1 cellular context compared by ENCODE assay signal in the genomic region with DNA sequence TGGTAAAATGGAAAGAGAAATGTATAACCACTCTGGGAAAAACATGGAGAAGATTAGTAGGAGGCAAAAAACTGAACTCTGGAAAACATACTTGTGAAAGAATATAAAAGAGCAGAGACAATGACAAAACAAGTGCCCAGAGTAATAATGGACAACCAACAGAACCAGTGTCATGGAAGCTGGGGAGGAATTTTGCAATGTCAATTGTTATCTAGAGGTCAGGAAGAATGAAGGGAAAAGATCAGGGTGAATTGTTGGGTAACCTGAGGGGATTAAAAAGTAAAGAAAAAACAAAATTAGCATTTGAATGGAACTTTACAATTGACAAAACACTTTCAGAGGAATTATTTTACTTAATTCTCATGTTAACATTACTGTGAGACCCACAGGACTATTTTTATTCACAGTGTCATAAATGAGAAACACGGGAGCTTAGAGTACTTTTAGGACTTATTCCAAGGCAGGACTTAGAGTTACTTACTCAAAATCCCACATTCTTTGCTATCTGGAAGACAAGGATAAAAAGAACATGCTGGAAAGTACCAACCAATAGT.
A peak's percentile ranks its signal among the peaks of the same experiment; 100 is the strongest.
TF ChIP-seq lines count a peak whose summit lies in the region.

No MANE protein-coding gene starts in this region.

TF ChIP-seq in GM23338, 12 proteins besides CTCF, POLR2A, EP300 and RAD21 (continued from another document):
- TF ChIP-seq, protein P1, sequence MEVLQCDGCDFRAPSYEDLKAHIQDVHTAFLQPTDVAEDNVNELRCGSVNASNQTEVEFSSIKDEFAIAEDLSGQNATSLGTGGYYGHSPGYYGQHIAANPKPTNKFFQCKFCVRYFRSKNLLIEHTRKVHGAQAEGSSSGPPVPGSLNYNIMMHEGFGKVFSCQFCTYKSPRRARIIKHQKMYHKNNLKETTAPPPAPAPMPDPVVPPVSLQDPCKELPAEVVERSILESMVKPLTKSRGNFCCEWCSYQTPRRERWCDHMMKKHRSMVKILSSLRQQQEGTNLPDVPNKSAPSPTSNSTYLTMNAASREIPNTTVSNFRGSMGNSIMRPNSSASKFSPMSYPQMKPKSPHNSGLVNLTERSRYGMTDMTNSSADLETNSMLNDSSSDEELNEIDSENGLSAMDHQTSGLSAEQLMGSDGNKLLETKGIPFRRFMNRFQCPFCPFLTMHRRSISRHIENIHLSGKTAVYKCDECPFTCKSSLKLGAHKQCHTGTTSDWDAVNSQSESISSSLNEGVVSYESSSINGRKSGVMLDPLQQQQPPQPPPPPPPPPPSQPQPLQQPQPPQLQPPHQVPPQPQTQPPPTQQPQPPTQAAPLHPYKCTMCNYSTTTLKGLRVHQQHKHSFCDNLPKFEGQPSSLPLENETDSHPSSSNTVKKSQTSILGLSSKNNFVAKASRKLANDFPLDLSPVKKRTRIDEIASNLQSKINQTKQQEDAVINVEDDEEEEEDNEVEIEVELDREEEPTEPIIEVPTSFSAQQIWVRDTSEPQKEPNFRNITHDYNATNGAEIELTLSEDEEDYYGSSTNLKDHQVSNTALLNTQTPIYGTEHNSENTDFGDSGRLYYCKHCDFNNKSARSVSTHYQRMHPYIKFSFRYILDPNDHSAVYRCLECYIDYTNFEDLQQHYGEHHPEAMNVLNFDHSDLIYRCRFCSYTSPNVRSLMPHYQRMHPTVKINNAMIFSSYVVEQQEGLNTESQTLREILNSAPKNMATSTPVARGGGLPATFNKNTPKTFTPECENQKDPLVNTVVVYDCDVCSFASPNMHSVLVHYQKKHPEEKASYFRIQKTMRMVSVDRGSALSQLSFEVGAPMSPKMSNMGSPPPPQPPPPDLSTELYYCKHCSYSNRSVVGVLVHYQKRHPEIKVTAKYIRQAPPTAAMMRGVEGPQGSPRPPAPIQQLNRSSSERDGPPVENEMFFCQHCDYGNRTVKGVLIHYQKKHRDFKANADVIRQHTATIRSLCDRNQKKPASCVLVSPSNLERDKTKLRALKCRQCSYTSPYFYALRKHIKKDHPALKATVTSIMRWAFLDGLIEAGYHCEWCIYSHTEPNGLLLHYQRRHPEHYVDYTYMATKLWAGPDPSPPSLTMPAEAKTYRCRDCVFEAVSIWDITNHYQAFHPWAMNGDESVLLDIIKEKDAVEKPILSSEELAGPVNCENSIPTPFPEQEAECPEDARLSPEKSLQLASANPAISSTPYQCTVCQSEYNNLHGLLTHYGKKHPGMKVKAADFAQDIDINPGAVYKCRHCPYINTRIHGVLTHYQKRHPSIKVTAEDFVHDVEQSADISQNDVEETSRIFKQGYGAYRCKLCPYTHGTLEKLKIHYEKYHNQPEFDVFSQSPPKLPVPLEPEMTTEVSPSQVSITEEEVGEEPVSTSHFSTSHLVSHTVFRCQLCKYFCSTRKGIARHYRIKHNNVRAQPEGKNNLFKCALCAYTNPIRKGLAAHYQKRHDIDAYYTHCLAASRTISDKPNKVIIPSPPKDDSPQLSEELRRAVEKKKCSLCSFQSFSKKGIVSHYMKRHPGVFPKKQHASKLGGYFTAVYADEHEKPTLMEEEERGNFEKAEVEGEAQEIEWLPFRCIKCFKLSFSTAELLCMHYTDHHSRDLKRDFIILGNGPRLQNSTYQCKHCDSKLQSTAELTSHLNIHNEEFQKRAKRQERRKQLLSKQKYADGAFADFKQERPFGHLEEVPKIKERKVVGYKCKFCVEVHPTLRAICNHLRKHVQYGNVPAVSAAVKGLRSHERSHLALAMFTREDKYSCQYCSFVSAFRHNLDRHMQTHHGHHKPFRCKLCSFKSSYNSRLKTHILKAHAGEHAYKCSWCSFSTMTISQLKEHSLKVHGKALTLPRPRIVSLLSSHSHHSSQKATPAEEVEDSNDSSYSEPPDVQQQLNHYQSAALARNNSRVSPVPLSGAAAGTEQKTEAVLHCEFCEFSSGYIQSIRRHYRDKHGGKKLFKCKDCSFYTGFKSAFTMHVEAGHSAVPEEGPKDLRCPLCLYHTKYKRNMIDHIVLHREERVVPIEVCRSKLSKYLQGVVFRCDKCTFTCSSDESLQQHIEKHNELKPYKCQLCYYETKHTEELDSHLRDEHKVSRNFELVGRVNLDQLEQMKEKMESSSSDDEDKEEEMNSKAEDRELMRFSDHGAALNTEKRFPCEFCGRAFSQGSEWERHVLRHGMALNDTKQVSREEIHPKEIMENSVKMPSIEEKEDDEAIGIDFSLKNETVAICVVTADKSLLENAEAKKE (CRISPR knock-in tag; IDR thresholded peaks at IDR 0.05) = peak; percentile 56
TF ChIP-seq in GM23338: peak in this region for 2.
